8 cellular contexts compared by ENCODE assay signal in the genomic region with DNA sequence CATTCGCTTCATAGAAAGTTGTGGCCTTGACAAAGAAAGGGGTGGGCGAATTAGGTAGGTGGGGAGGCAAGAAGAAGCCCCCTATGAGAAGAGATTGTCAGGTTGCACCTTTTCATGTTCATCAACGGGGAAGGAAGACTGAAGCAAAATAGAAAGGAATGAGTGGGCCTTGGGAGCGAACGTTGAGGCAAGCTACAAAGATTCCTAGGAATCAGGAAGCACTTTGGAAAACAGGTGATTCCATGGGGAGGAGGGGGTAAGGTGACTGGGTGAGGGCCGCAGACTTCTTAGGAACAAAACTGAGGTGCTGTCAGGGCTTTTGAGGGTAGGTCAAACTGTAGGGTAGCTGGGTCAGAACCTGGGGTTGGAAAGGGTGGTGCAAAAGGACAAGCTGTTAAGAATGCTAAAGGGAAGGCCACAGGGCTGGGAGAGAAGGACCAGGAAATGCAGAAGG. TPM values are rescaled to one million over a fixed set of nuclear protein-coding genes. Genes with fewer than 3 reads are reported as not detected.
A peak's percentile ranks its signal among the peaks of the same experiment; 100 is the strongest.
DNase-seq lines count a peak whose midpoint lies in the region; ATAC-seq and TF ChIP-seq lines count a peak whose summit lies in the region.

No MANE protein-coding gene starts in this region.

- TF ChIP-seq CTCF in HFF-Myc (IDR thresholded peaks at IDR 0.05; ENCODE audit: low read depth, low read length, missing control alignments), result no peak
- TF ChIP-seq CTCF in astrocyte of the spinal cord (IDR thresholded peaks at IDR 0.05; ENCODE audit: low read depth, low read length), result no peak
- TF ChIP-seq CTCF in tibial artery (IDR thresholded peaks at IDR 0.05), result no peak

- intact Hi-C loops in left colon (cut with DNase I, micrococcal nuclease), result no loop called here
- intact Hi-C loops in tibial artery (cut with DNase I; ENCODE audit: low total_unique reads), result no loop called here

- H3K4me1 ChIP-seq in tibial artery, result peaks cover 4 to 48% (median 31%) of the 10 kb centered on the region in 4 donors

- ATAC-seq in left colon (peak; percentile 45), GM21360 (IDR thresholded peaks at IDR 0.05; ENCODE audit: unreplicated experiment) (no peak)

- no peaks in the 10 kb centered on the region for H3K9me3 ChIP-seq in tibial artery

- H3K4me3 ChIP-seq in HFF-Myc (replicated peaks; ENCODE audit: low read depth, low read length) (peak overlapping the region; percentile 71), astrocyte of the spinal cord (ENCODE audit: low read depth, low read length) (peak overlapping the region; percentile 97), tibial artery (peak overlapping the region; percentile 76 to 97)

- peak overlapping the region; percentile 86 to 98 for H3K27ac ChIP-seq in tibial artery

- in situ Hi-C loops in astrocyte of the spinal cord (cut with HindIII; ENCODE audit: low sequenced_read_pairs), result no loop called here

- H3K27me3 ChIP-seq in tibial artery, result no peaks in the 10 kb centered on the region

- peak; percentile 2 for DNase-seq in AG08395 (ENCODE audit: low spot score)
- DNase-seq in HFF-Myc (ENCODE audit: extremely low read depth, low read depth), result no peak
- DNase-seq in astrocyte of the spinal cord (ENCODE audit: low read depth, low spot score), result no peak
- no peak for DNase-seq in left colon
- DNase-seq in tibial artery, result peak in 1 of 2 donors; percentile 20
- DNase-seq in RPMI8226, result no peak
- no peak for DNase-seq in NCI-H1436 (lab: John Stamatoyannopoulos, UW)

- peaks cover 0 to 16% (median 7%) of the 10 kb centered on the region in 3 donors for H3K36me3 ChIP-seq in tibial artery

RNA-seq across cellular contexts. Expression of a gene that starts 0.5 kb away (rescaled TPM):
- total RNA-seq in left colon, result 10 to 100 TPM; 71.1 to 77.0 TPM

RNA-seq across cellular contexts. Expression of a gene that starts 0.8 kb away (rescaled TPM):
- 10 to 100 TPM; 90.4 to 91.5 TPM for total RNA-seq in left colon
